17 cellular contexts compared by ENCODE assay signal in genomic region chr2:33104726-33105125, GRCh38.
DNase-seq lines count a peak whose midpoint lies in the region; ATAC-seq and TF ChIP-seq lines count a peak whose summit lies in the region.
"Had no signal": no experiment of that assay in that cellular context is flagged by ENCODE, and none has a peak within 500 bp of the region (broad histone marks: within the 10 kb centered on the region; RNA-seq: fewer than 3 reads in every experiment).

No MANE protein-coding gene starts in this region.

- no peak for TF ChIP-seq CTCF in AG04450 (IDR thresholded peaks at IDR 0.05; ENCODE audit: low read depth, low read length)
- no peak for TF ChIP-seq CTCF in nephron progenitor cell (IDR thresholded peaks at IDR 0.05)

- peak overlapping the region; percentile 95 for H3K27ac Mint-ChIP-seq in nephron progenitor cell
- H3K27ac Mint-ChIP-seq: endodermal cell had no signal

- H3K36me3 Mint-ChIP-seq in nephron progenitor cell (ENCODE audit: low read depth) = peaks cover 23% of the 10 kb centered on the region

- H3K4me3 Mint-ChIP-seq in nephron progenitor cell = peak overlapping the region; percentile 29
- H3K4me3 Mint-ChIP-seq: activated T-cell treated with anti-CD3 and anti-CD28 coated beads, Interleukin-2, amount 50 U/mL, for 4 hours; endodermal cell had no signal

- H3K4me3 ChIP-seq in AG04450 (ENCODE audit: low read depth, low read length) (no peak overlapping the region), MG63 (no peak overlapping the region)
- H3K4me3 ChIP-seq: lung had no signal

- no peak for ATAC-seq in GM21360 (IDR thresholded peaks at IDR 0.05; ENCODE audit: unreplicated experiment)
- ATAC-seq in activated CD4-positive, CD25-positive, alpha-beta regulatory T cell treated with anti-CD3 and anti-CD28 coated beads, Interleukin-2, amount 50 U/mL, for 24 hours = no peak
- ATAC-seq: activated T-cell treated with anti-CD3 and anti-CD28 coated beads, Interleukin-2, amount 50 U/mL, for 4 hours; Panc1 had no signal

- CTCF ChIA-PET in AG04450 (lab: Charles Lee) = no interaction called here

- no peak for DNase-seq in AG04450 (ENCODE audit: low read depth, low spot score)
- DNase-seq in MG63 = peak; percentile 50
- DNase-seq in epithelial cell of prostate (ENCODE audit: low read depth, low spot score) = no peak
- DNase-seq in nephron progenitor cell = no peak
- DNase-seq in NCI-H1417 treated with DMSO at 0.1 percent for 48 hours (lab: John Stamatoyannopoulos, UW) = no peak
- no peak for DNase-seq in NCI-H748 treated with DMSO at 0.1 percent for 48 hours (lab: John Stamatoyannopoulos, UW)
- DNase-seq: activated CD4-positive, alpha-beta T cell treated with anti-CD3 and anti-CD28 coated beads for 48 hours; activated T-cell treated with anti-CD3 and anti-CD28 coated beads, Interleukin-2, amount 50 U/mL, for 4 hours; endodermal cell; NCI-H1092 treated with DMSO at 0.1 percent for 48 hours; NCI-H446 treated with DMSO at 0.1 percent for 48 hours; T-helper 2 cell had no signal

- no peaks in the 10 kb centered on the region for H3K27me3 Mint-ChIP-seq in nephron progenitor cell (ENCODE audit: low read depth, poor library complexity)

- no peaks in the 10 kb centered on the region for H3K9me3 ChIP-seq in AG04450 (ENCODE audit: control insufficient read depth, insufficient read depth, low read length)
- 0 out of 2 replicates have a peak, but pooled peaks cover 2% of the 10 kb centered on the region for H3K9me3 ChIP-seq in MG63
- H3K9me3 ChIP-seq: neutrophil had no signal

- no peaks in the 10 kb centered on the region for H3K36me3 ChIP-seq in MG63
- H3K36me3 ChIP-seq: neutrophil had no signal

- peak overlapping the region; percentile 76 for H3K27ac ChIP-seq in AG04450 (ENCODE audit: low read depth, low read length)
- H3K27ac ChIP-seq in epithelial cell of prostate = peak overlapping the region; percentile 4
- H3K27ac ChIP-seq: neutrophil had no signal

- POLR2A ChIA-PET in AG04450 (lab: Yijun Ruan, JAX) = no interaction called here

- H3K27me3 ChIP-seq in AG04450 (ENCODE audit: control insufficient read depth, insufficient read depth, low read length) (no peaks in the 10 kb centered on the region), MG63 (no peaks in the 10 kb centered on the region)
- H3K27me3 ChIP-seq: neutrophil had no signal

- peaks cover 14% of the 10 kb centered on the region for H3K9me3 Mint-ChIP-seq in nephron progenitor cell
- H3K9me3 Mint-ChIP-seq: activated T-cell treated with anti-CD3 and anti-CD28 coated beads, Interleukin-2, amount 50 U/mL, for 4 hours; endodermal cell had no signal

- peaks cover 34% of the 10 kb centered on the region for H3K4me1 Mint-ChIP-seq in nephron progenitor cell
